ENCODE assay signal across 27 cellular contexts in the genomic region with DNA sequence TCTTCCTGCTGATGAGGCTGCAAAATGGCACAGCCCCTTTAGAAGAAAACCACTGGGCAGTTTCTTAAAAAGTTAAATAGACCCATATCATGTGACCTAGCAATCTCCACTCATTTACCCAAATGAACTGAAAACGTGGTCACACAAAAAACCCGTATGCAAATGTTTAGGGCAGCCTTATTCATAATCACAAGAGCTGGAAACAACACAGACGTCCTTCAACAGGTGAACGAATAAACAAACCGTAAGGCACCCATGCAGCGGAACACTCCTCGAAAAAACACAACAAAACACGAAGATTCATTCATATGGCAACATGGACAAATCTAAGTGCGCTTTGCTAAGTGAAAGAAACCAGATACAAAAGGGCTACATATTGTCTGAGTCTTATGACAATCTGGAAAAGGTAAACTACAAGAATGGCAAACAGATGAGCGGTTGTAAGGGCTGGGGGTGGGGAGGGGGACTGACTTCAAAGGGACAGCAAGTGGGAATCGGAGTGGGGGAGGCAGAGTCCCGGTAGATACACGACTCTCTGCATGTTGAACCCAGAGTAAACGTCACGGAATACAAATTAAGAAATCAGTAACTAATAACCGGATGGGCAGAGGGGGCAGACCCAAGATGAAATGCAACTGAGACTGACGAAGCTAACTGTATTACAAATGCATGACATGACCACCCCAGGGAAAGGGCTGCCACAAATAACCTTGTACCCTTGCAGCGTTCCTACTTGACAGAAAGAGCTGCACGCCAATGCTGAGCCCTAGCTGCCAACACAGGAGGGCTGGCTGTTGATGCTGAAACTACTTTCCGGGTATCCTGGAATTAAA.
"Had no signal": no experiment of that assay in that cellular context is flagged by ENCODE, and none has a peak within 500 bp of the region (broad histone marks: within the 10 kb centered on the region; RNA-seq: fewer than 3 reads in every experiment).

No MANE protein-coding gene starts in this region.

- ATAC-seq: activated CD8-positive, alpha-beta T cell treated with anti-CD3 and anti-CD28 coated beads for 36 hours; activated naive CD8-positive, alpha-beta T cell treated with anti-CD3 and anti-CD28 coated beads, Interleukin-2, amount 50 U/mL, for 24 hours; activated T-cell treated with anti-CD3 and anti-CD28 coated beads, Interleukin-2, amount 50 U/mL, for 4 hours; left lobe of liver; mucosa of descending colon; pancreas; sciatic nerve had no signal

- DNase-seq: activated CD4-positive, alpha-beta T cell treated with anti-CD3 and anti-CD28 coated beads, Interleukin-2, amount 10 ng/mL, durations not matched to agents 24 days and 14 days; activated CD8-positive, alpha-beta memory T cell treated with anti-CD3 and anti-CD28 coated beads, Interleukin-2, amount 50 U/mL, for 4 hours; activated CD8-positive, alpha-beta T cell treated with anti-CD3 and anti-CD28 coated beads for 36 hours; activated effector memory CD4-positive, alpha-beta T cell treated with Interleukin-2 at 50 U/mL for 16 hours; activated naive CD4-positive, alpha-beta T cell treated with anti-CD3 and anti-CD28 coated beads, Interleukin-2, amount 10 ng/mL, durations not matched to agents 7 days and 5 days; activated naive CD8-positive, alpha-beta T cell treated with anti-CD3 and anti-CD28 coated beads, Interleukin-2, amount 50 U/mL, for 24 hours; activated T-cell treated with anti-CD3 and anti-CD28 coated beads, Interleukin-2, amount 50 U/mL, for 4 hours; anterior cingulate cortex; caudate nucleus; endodermal cell; foreskin melanocyte; hypothalamus; islet precursor cell; naive B cell; pancreas; stimulated activated CD4-positive, alpha-beta T cell treated with anti-CD3 and anti-CD28 coated beads, Interleukin-4, amount 100 ng/mL, for 24 hours; stimulated activated naive CD4-positive, alpha-beta T cell; T1000; thyroid gland had no signal

- H3K36me3 Mint-ChIP-seq: naive B cell had no signal

- H3K4me2 ChIP-seq: smooth muscle cell had no signal

- H3K9me3 Mint-ChIP-seq: activated CD4-positive, alpha-beta T cell treated with anti-CD3 and anti-CD28 coated beads, Interleukin-2, amount 10 ng/mL, durations not matched to agents 24 days and 14 days; activated CD8-positive, alpha-beta T cell treated with anti-CD3 and anti-CD28 coated beads for 36 hours; activated naive CD4-positive, alpha-beta T cell treated with anti-CD3 and anti-CD28 coated beads, Interleukin-2, amount 10 ng/mL, durations not matched to agents 7 days and 5 days; activated naive CD8-positive, alpha-beta T cell treated with anti-CD3 and anti-CD28 coated beads, Interleukin-2, amount 50 U/mL, for 24 hours; activated T-cell treated with anti-CD3 and anti-CD28 coated beads, Interleukin-2, amount 50 U/mL, for 4 hours had no signal

- H3K27ac ChIP-seq: pancreas, thyroid gland had no signal

- H3K4me3 Mint-ChIP-seq: activated CD4-positive, alpha-beta T cell treated with anti-CD3 and anti-CD28 coated beads, Interleukin-2, amount 10 ng/mL, durations not matched to agents 24 days and 14 days; activated CD8-positive, alpha-beta T cell treated with anti-CD3 and anti-CD28 coated beads for 36 hours; activated naive CD4-positive, alpha-beta T cell treated with anti-CD3 and anti-CD28 coated beads, Interleukin-2, amount 10 ng/mL, durations not matched to agents 7 days and 5 days; activated naive CD8-positive, alpha-beta T cell treated with anti-CD3 and anti-CD28 coated beads, Interleukin-2, amount 50 U/mL, for 24 hours; activated T-cell treated with anti-CD3 and anti-CD28 coated beads, Interleukin-2, amount 50 U/mL, for 4 hours; brain; endodermal cell; memory B cell had no signal

- H3K9me3 ChIP-seq: mucosa of descending colon, pancreas, thyroid gland had no signal

- H3K27ac Mint-ChIP-seq: activated CD4-positive, alpha-beta T cell treated with anti-CD3 and anti-CD28 coated beads, Interleukin-2, amount 10 ng/mL, durations not matched to agents 24 days and 14 days; activated CD8-positive, alpha-beta T cell treated with anti-CD3 and anti-CD28 coated beads for 36 hours; activated naive CD4-positive, alpha-beta T cell treated with anti-CD3 and anti-CD28 coated beads, Interleukin-2, amount 10 ng/mL, durations not matched to agents 7 days and 5 days; activated naive CD8-positive, alpha-beta T cell treated with anti-CD3 and anti-CD28 coated beads, Interleukin-2, amount 50 U/mL, for 24 hours; brain; endodermal cell; memory B cell had no signal

- H3K27me3 ChIP-seq: pancreas, thyroid gland had no signal

- FAIRE-seq: colon, pancreas, urothelium cell line had no signal

- H3K4me3 ChIP-seq: mucosa of descending colon, pancreas, smooth muscle cell, thyroid gland had no signal

- H3K36me3 ChIP-seq: pancreas, thyroid gland had no signal

- H3K27me3 Mint-ChIP-seq: activated CD4-positive, alpha-beta T cell treated with anti-CD3 and anti-CD28 coated beads, Interleukin-2, amount 10 ng/mL, durations not matched to agents 24 days and 14 days; activated CD8-positive, alpha-beta T cell treated with anti-CD3 and anti-CD28 coated beads for 36 hours; activated naive CD4-positive, alpha-beta T cell treated with anti-CD3 and anti-CD28 coated beads, Interleukin-2, amount 10 ng/mL, durations not matched to agents 7 days and 5 days; activated naive CD8-positive, alpha-beta T cell treated with anti-CD3 and anti-CD28 coated beads, Interleukin-2, amount 50 U/mL, for 24 hours; memory B cell; naive B cell had no signal
